Comparison of ENCODE assay signal across 10 cellular contexts in genomic region chr17:40518401-40519088, GRCh38. TPM values are rescaled to one million over a fixed set of nuclear protein-coding genes. Genes with fewer than 3 reads are reported as not detected.
A peak's percentile ranks its signal among the peaks of the same experiment; 100 is the strongest.
DNase-seq lines count a peak whose midpoint lies in the region; ATAC-seq, FAIRE-seq and TF ChIP-seq lines count a peak whose summit lies in the region.
"Had no signal": no experiment of that assay in that cellular context is flagged by ENCODE, and none has a peak within 500 bp of the region (broad histone marks: within the 10 kb centered on the region; RNA-seq: fewer than 3 reads in every experiment).

No MANE protein-coding gene starts in this region.

- dilution Hi-C loops in endothelial cell of umbilical vein (cut with MboI; ENCODE audit: extremely low pct_ligation_motif_present, low sequenced_read_pairs): no loop called here

- POLR2A ChIA-PET in endothelial cell of umbilical vein (lab: Charles Lee): no interaction called here

- peaks cover 51% of the 10 kb centered on the region for H3K36me3 Mint-ChIP-seq in T-helper 2 cell treated with Interferon-gamma antibody and Interleukin-4, amounts not matched to agents 5 μg/mL and 100 μg/mL, for 36 hours (ENCODE audit: low read depth)

- intact Hi-C loops in endothelial cell of umbilical vein (cut with micrococcal nuclease): no loop called here

- CTCF ChIA-PET in endothelial cell of umbilical vein (lab: Charles Lee): interaction anchor here (0.8 to 3.0 kb wide), 5 partner anchors 14 to 125 kb away, joined by 3 to 19 read pairs (median 4); no protein-coding TSS in a partner anchor

- DNase-seq in T-helper 2 cell treated with Interferon-gamma antibody and Interleukin-4, amounts not matched to agents 5 μg/mL and 100 μg/mL, for 36 hours (ENCODE audit: low spot score): no peak
- DNase-seq in T-helper 2 cell (no peak), RWPE2 (ENCODE audit: low spot score) (peak; percentile 87), endothelial cell of umbilical vein (ENCODE audit: low read depth, low spot score) (no peak), small intestine (peak; percentile 78), hypothalamus (lab: John Stamatoyannopoulos, UW) (no peak)
- no peak for DNase-seq in activated CD4-positive, CD25-positive, alpha-beta regulatory T cell (lab: John Stamatoyannopoulos, UW)
- DNase-seq: NCI-H1436 had no signal

- TF ChIP-seq CTCF in RWPE2 (IDR thresholded peaks at IDR 0.05; ENCODE audit: poor library complexity, severe bottlenecking) (no peak), endothelial cell of umbilical vein (IDR thresholded peaks at IDR 0.05; ENCODE audit: extremely low read depth in 1 of 2, insufficient read depth in 1 of 2, low read depth in 1 of 2, low read length in 2 of 2) (no peak)

- H3K27me3 Mint-ChIP-seq in T-helper 2 cell treated with Interferon-gamma antibody and Interleukin-4, amounts not matched to agents 5 μg/mL and 100 μg/mL, for 36 hours (ENCODE audit: low read depth): no peaks in the 10 kb centered on the region

- H2AFZ ChIP-seq in endothelial cell of umbilical vein (ENCODE audit: low read depth, low read length): no peak overlapping the region

- ATAC-seq in RWPE2 (ENCODE audit: low read depth) (peak; percentile 73), HG03521 (IDR thresholded peaks at IDR 0.05; ENCODE audit: unreplicated experiment) (no peak)

- H3K4me3 Mint-ChIP-seq in T-helper 2 cell treated with Interferon-gamma antibody and Interleukin-4, amounts not matched to agents 5 μg/mL and 100 μg/mL, for 36 hours: peak overlapping the region; percentile 75

- H3K36me3 ChIP-seq in RWPE2 (ENCODE audit: low read depth) (peaks cover 9% of the 10 kb centered on the region), endothelial cell of umbilical vein (ENCODE audit: control insufficient read depth in 2 of 2, extremely low read depth in 1 of 2, insufficient read depth in 2 of 2, low read length in 2 of 2) (no peaks in the 10 kb centered on the region), small intestine (ENCODE audit: control insufficient read depth in 2 of 2, insufficient read depth in 2 of 2, low read length in 2 of 2) (no peaks in the 10 kb centered on the region)
- H3K36me3 ChIP-seq: prostate gland had no signal

- H3K4me1 Mint-ChIP-seq in T-helper 2 cell treated with Interferon-gamma antibody and Interleukin-4, amounts not matched to agents 5 μg/mL and 100 μg/mL, for 36 hours (ENCODE audit: low read depth): peaks cover 77% of the 10 kb centered on the region

- H3K9me1 ChIP-seq in endothelial cell of umbilical vein (replicated peaks; ENCODE audit: control insufficient read depth, extremely low read depth, insufficient read depth, low read length): no peaks in the 10 kb centered on the region

- H3K4me1 ChIP-seq in RWPE2 (ENCODE audit: insufficient read depth, poor library complexity, severe bottlenecking): peaks cover 77% of the 10 kb centered on the region
- H3K4me1 ChIP-seq in endothelial cell of umbilical vein (ENCODE audit: control insufficient read depth, extremely low read depth, insufficient read depth, low read length): peaks cover 7% of the 10 kb centered on the region
- H3K4me1 ChIP-seq in small intestine (ENCODE audit: control insufficient read depth in 2 of 2, insufficient read depth in 1 of 2, low read depth in 1 of 2, low read length in 1 of 2): peaks cover 3 to 6% of the 10 kb centered on the region in 2 donors
- H3K4me1 ChIP-seq: prostate gland had no signal

- no peak overlapping the region for H3K4me2 ChIP-seq in endothelial cell of umbilical vein (ENCODE audit: insufficient read depth, low read length)

- peaks cover 10% of the 10 kb centered on the region for H3K9me3 Mint-ChIP-seq in T-helper 2 cell treated with Interferon-gamma antibody and Interleukin-4, amounts not matched to agents 5 μg/mL and 100 μg/mL, for 36 hours

- no peaks in the 10 kb centered on the region for H3K79me2 ChIP-seq in endothelial cell of umbilical vein (ENCODE audit: control insufficient read depth, insufficient read depth, low read length)

- no peak for TF ChIP-seq POLR2A in endothelial cell of umbilical vein (IDR thresholded peaks at IDR 0.05; ENCODE audit: low read depth, low read length)

- H3K4me3 ChIP-seq in RWPE2 (ENCODE audit: severe bottlenecking): no peak overlapping the region
- no peak overlapping the region for H3K4me3 ChIP-seq in endothelial cell of umbilical vein (replicated peaks in 1 of 3; ENCODE audit: insufficient read depth in 1 of 3, low read depth in 1 of 3, low read length in 3 of 3)
- no peak overlapping the region for H3K4me3 ChIP-seq in small intestine (ENCODE audit: low read depth in 1 of 2, low read length in 2 of 2)
- H3K4me3 ChIP-seq: prostate gland had no signal

- H3K9me3 ChIP-seq in RWPE2 (ENCODE audit: severe bottlenecking): no peaks in the 10 kb centered on the region
- H3K9me3 ChIP-seq in endothelial cell of umbilical vein (replicated peaks; ENCODE audit: control insufficient read depth, insufficient read depth, low read length): no peaks in the 10 kb centered on the region
- no peaks in the 10 kb centered on the region for H3K9me3 ChIP-seq in small intestine (ENCODE audit: control insufficient read depth, low read depth)
- H3K9me3 ChIP-seq: prostate gland had no signal

- no peaks in the 10 kb centered on the region for H4K20me1 ChIP-seq in endothelial cell of umbilical vein (replicated peaks; ENCODE audit: control insufficient read depth, extremely low read depth, insufficient read depth, low read length)

- no TSS peak for BruUV-seq in endothelial cell of umbilical vein (replicated peaks; lab: Mats Ljungman, UMichigan)

- no peaks in the 10 kb centered on the region for H3K27me3 ChIP-seq in RWPE2 (ENCODE audit: insufficient read depth, poor library complexity, severe bottlenecking)
- H3K27me3 ChIP-seq in endothelial cell of umbilical vein (ENCODE audit: control insufficient read depth in 2 of 2, insufficient read depth in 2 of 2, low read length in 2 of 2): peaks cover 4 to 20% of the 10 kb centered on the region in 2 experiments
- H3K27me3 ChIP-seq in small intestine (ENCODE audit: control insufficient read depth in 2 of 2, insufficient read depth in 2 of 2, low read length in 2 of 2): no peaks in the 10 kb centered on the region

- H3K9ac ChIP-seq in endothelial cell of umbilical vein (replicated peaks; ENCODE audit: extremely low read depth, insufficient read depth, low read length): no peak overlapping the region

- 40 to 69% (median 65%) methylated on average over 5 of the region's 5 CpGs for WGBS in small intestine, 3 donors

- H3K27ac Mint-ChIP-seq in T-helper 2 cell treated with Interferon-gamma antibody and Interleukin-4, amounts not matched to agents 5 μg/mL and 100 μg/mL, for 36 hours: peak overlapping the region; percentile 84

- H3K27ac ChIP-seq in RWPE2 (ENCODE audit: poor library complexity, severe bottlenecking): peak overlapping the region; percentile 100
- no peak overlapping the region for H3K27ac ChIP-seq in endothelial cell of umbilical vein (ENCODE audit: insufficient read depth, low read depth, low read length)
- peak overlapping the region in 1 of 2 donors; percentile 53 for H3K27ac ChIP-seq in small intestine (ENCODE audit: low read depth in 1 of 2, low read length in 1 of 2)
- H3K27ac ChIP-seq: prostate gland had no signal

- FAIRE-seq in endothelial cell of umbilical vein (lab: Jason Lieb, UNC): peak; percentile 31
- no peak for FAIRE-seq in small intestine (lab: Jason Lieb, UNC)

TF ChIP-seq in endothelial cell of umbilical vein, 7 proteins besides CTCF, POLR2A, EP300 and RAD21:
- TF ChIP-seq GATA2 (IDR thresholded peaks at IDR 0.05; ENCODE audit: insufficient read depth, insufficient read length, low read depth, low read length): no peak
- TF ChIP-seq FOS (IDR thresholded peaks at IDR 0.05; ENCODE audit: borderline replicate concordance, insufficient read depth, low read length): peak; percentile 37

RNA-seq across cellular contexts. Expression of gene TNS4, which starts 17.1 kb away (rescaled TPM):
- not detected in 2 replicates for total RNA-seq in endothelial cell of umbilical vein
- not detected in 2 replicates for polyA plus RNA-seq in endothelial cell of umbilical vein
- polyA plus RNA-seq in endothelial cell of umbilical vein (2011; cell fraction: cytosol; rRNA removed): not detected in 2 replicates
- not detected in 2 replicates for polyA plus RNA-seq in endothelial cell of umbilical vein (2011; cell fraction: nucleus; rRNA removed)
- not detected in 2 replicates for polyA plus RNA-seq in endothelial cell of umbilical vein (2012)
- not detected in 2 replicates for polyA minus RNA-seq in endothelial cell of umbilical vein
- 10.8 TPM for polyA minus RNA-seq in endothelial cell of umbilical vein (2011; cell fraction: cytosol; rRNA and poly(A)+ RNA removed)
- polyA minus RNA-seq in endothelial cell of umbilical vein (2011; cell fraction: nucleus; rRNA and poly(A)+ RNA removed): not detected in 2 replicates
- polyA plus RNA-seq in small intestine: 1 to 10 TPM in 1 of 3 donors, not detected in 2; 3.0 TPM

RNA-seq across cellular contexts. Expression of gene CCR7, which starts 46.7 kb away (rescaled TPM):
- total RNA-seq in endothelial cell of umbilical vein: 0.30 TPM in 1 of 2 replicates, not detected in the other
- polyA plus RNA-seq in endothelial cell of umbilical vein (0.18 and 0.25 TPM in 2 replicates), small intestine (1 to 10 TPM in 1 of 3 donors, not detected in 2; 1.7 TPM)
- 0.04 TPM in 1 of 2 replicates, not detected in the other for polyA plus RNA-seq in endothelial cell of umbilical vein (2011; cell fraction: cytosol; rRNA removed)
- 0.14 TPM in 1 of 2 replicates, not detected in the other for polyA plus RNA-seq in endothelial cell of umbilical vein (2011; cell fraction: nucleus; rRNA removed)
- polyA plus RNA-seq in endothelial cell of umbilical vein (2012): not detected in 2 replicates
- polyA minus RNA-seq in endothelial cell of umbilical vein: 0.62 TPM in 1 of 2 replicates, not detected in the other
- not detected for polyA minus RNA-seq in endothelial cell of umbilical vein (2011; cell fraction: cytosol; rRNA and poly(A)+ RNA removed)
- not detected in 2 replicates for polyA minus RNA-seq in endothelial cell of umbilical vein (2011; cell fraction: nucleus; rRNA and poly(A)+ RNA removed)

Comparison
In these comparisons a context has a peak if more than half of its experiments do, and no peak if none do; other contexts are left out.
1. DNase-seq: peak in RWPE2 (single experiment) and small intestine (single experiment); none in T-helper 2 cell treated with Interferon-gamma antibody and Interleukin-4, amounts not matched to agents 5 μg/mL and 100 μg/mL, for 36 hours (single experiment), T-helper 2 cell (0 of 5), endothelial cell of umbilical vein (single experiment), hypothalamus (0 of 51) and activated CD4-positive, CD25-positive, alpha-beta regulatory T cell (0 of 4).